Comparison of ENCODE assay signal across 8 cellular contexts in genomic region chr21:45309069-45309521, GRCh38. TPM values are rescaled to one million over a fixed set of nuclear protein-coding genes. Genes with fewer than 3 reads are reported as not detected.
DNase-seq lines count a peak whose midpoint lies in the region; ATAC-seq and TF ChIP-seq lines count a peak whose summit lies in the region.

No MANE protein-coding gene starts in this region.

- no peaks in the 10 kb centered on the region for H3K79me2 ChIP-seq in PC-3 (ENCODE audit: low read length)

- peaks cover 34% of the 10 kb centered on the region for H3K4me1 Mint-ChIP-seq in activated naive CD8-positive, alpha-beta T cell treated with anti-CD3 and anti-CD28 coated beads, Interleukin-2, amount 50 U/mL, for 24 hours
- peaks cover 2% of the 10 kb centered on the region for H3K4me1 Mint-ChIP-seq in activated T-helper 2 cell treated with anti-CD3 and anti-CD28 coated beads, Interferon-gamma antibody, Interleukin-2, Interleukin-4, amounts not matched to agents 10 μg/mL and 5 μg/mL and 100 μg/mL, durations not matched to agents 14 hours and 24 hours and 36 hours (ENCODE audit: low read depth)

- no peaks in the 10 kb centered on the region for H3F3A ChIP-seq in PC-3 (ENCODE audit: low read length, unreplicated experiment)

- H3K4me3 ChIP-seq in PC-3 (ENCODE audit: low read length) (no peak overlapping the region), left ventricle myocardium inferior (no peak overlapping the region), gastrocnemius medialis (no peak overlapping the region)

- no peaks in the 10 kb centered on the region for H3K9me3 ChIP-seq in PC-3 (ENCODE audit: low read length)
- H3K9me3 ChIP-seq in left ventricle myocardium inferior (replicated peaks) = peaks cover 6% of the 10 kb centered on the region
- H3K9me3 ChIP-seq in gastrocnemius medialis = no peaks in the 10 kb centered on the region

- H3K9me3 Mint-ChIP-seq in activated naive CD8-positive, alpha-beta T cell treated with anti-CD3 and anti-CD28 coated beads, Interleukin-2, amount 50 U/mL, for 24 hours = peaks cover 5% of the 10 kb centered on the region
- H3K9me3 Mint-ChIP-seq in activated T-helper 2 cell treated with anti-CD3 and anti-CD28 coated beads, Interferon-gamma antibody, Interleukin-2, Interleukin-4, amounts not matched to agents 10 μg/mL and 5 μg/mL and 100 μg/mL, durations not matched to agents 14 hours and 24 hours and 36 hours = no peaks in the 10 kb centered on the region

- H3K27ac ChIP-seq in PC-3 (ENCODE audit: low read length) (no peak overlapping the region), left ventricle myocardium inferior (replicated peaks) (peak overlapping the region; percentile 84), gastrocnemius medialis (peak overlapping the region; percentile 25 to 78 (median 58))

- no peaks in the 10 kb centered on the region for H3K36me3 Mint-ChIP-seq in activated naive CD8-positive, alpha-beta T cell treated with anti-CD3 and anti-CD28 coated beads, Interleukin-2, amount 50 U/mL, for 24 hours (ENCODE audit: low read depth)
- H3K36me3 Mint-ChIP-seq in activated T-helper 2 cell treated with anti-CD3 and anti-CD28 coated beads, Interferon-gamma antibody, Interleukin-2, Interleukin-4, amounts not matched to agents 10 μg/mL and 5 μg/mL and 100 μg/mL, durations not matched to agents 14 hours and 24 hours and 36 hours (ENCODE audit: low read depth) = no peaks in the 10 kb centered on the region

- POLR2A ChIA-PET in PC-3 (lab: Charles Lee; ENCODE audit: unreplicated experiment) = no interaction called here

- intact Hi-C loops in PC-3 (cut with micrococcal nuclease) (no loop called here), left ventricle myocardium inferior (cut with micrococcal nuclease) (no loop called here), gastrocnemius medialis (cut with DNase I; ENCODE audit: low total_unique reads) (loop anchor here (1.0 kb wide), 1 partner anchor 17 kb away; no protein-coding TSS in a partner anchor)
- intact Hi-C loops in activated T-helper 2 cell treated with anti-CD3 and anti-CD28 coated beads, Interferon-gamma antibody, Interleukin-2, Interleukin-4, amounts not matched to agents 10 μg/mL and 5 μg/mL and 100 μg/mL, durations not matched to agents 14 hours and 24 hours and 36 hours (cut with micrococcal nuclease) = no loop called here

- peak overlapping the region; percentile 75 for H3K4me2 ChIP-seq in PC-3 (ENCODE audit: low read length)

- H3K27ac Mint-ChIP-seq in activated naive CD8-positive, alpha-beta T cell treated with anti-CD3 and anti-CD28 coated beads, Interleukin-2, amount 50 U/mL, for 24 hours = peak overlapping the region; percentile 12
- H3K27ac Mint-ChIP-seq in activated T-helper 2 cell treated with anti-CD3 and anti-CD28 coated beads, Interferon-gamma antibody, Interleukin-2, Interleukin-4, amounts not matched to agents 10 μg/mL and 5 μg/mL and 100 μg/mL, durations not matched to agents 14 hours and 24 hours and 36 hours = no peak overlapping the region

- in situ Hi-C loops in gastrocnemius medialis (cut with MboI; ENCODE audit: low sequenced_read_pairs in 4 of 4) = no loop called here

- CTCF ChIA-PET in PC-3 (lab: Charles Lee) = interaction anchor here (0.5 to 1.0 kb wide), 5 partner anchors 17 to 408 kb away, joined by 3 to 7 read pairs (median 4); partner anchors contain the start of gene POFUT2

- no peak overlapping the region for H3K9ac ChIP-seq in PC-3 (ENCODE audit: low read length)

- no peak for TF ChIP-seq POLR2A in gastrocnemius medialis (IDR thresholded peaks at IDR 0.05)

- no TSS peak for BruUV-seq in PC-3 (replicated peaks; lab: Mats Ljungman, UMichigan)

- peak overlapping the region; percentile 63 for H2AFZ ChIP-seq in PC-3 (ENCODE audit: low read length)

- no peaks in the 10 kb centered on the region for H3K9me2 ChIP-seq in PC-3 (replicated peaks; ENCODE audit: low read length)

- ATAC-seq in PC-3 (peak; percentile 80), gastrocnemius medialis (peak; percentile 49 to 51), GM18517 (IDR thresholded peaks at IDR 0.05; ENCODE audit: unreplicated experiment) (no peak)
- ATAC-seq in activated naive CD8-positive, alpha-beta T cell treated with anti-CD3 and anti-CD28 coated beads, Interleukin-2, amount 50 U/mL, for 24 hours = peak; percentile 38

- DNase-seq in NCI-H2227 (lab: John Stamatoyannopoulos, UW; ENCODE audit: unreplicated experiment) (peak; percentile 11), NCI-H2227 treated with DMSO at 0.1 percent for 48 hours (lab: John Stamatoyannopoulos, UW) (no peak), PC-3 (peak; percentile 65), left ventricle myocardium inferior (peak; percentile 77), gastrocnemius medialis (no peak)
- peak; percentile 67 for DNase-seq in activated naive CD8-positive, alpha-beta T cell treated with anti-CD3 and anti-CD28 coated beads, Interleukin-2, amount 50 U/mL, for 24 hours
- no peak for DNase-seq in activated T-helper 2 cell treated with anti-CD3 and anti-CD28 coated beads, Interferon-gamma antibody, Interleukin-2, Interleukin-4, amounts not matched to agents 10 μg/mL and 5 μg/mL and 100 μg/mL, durations not matched to agents 14 hours and 24 hours and 36 hours (ENCODE audit: low spot score)

- H3K27me3 Mint-ChIP-seq in activated naive CD8-positive, alpha-beta T cell treated with anti-CD3 and anti-CD28 coated beads, Interleukin-2, amount 50 U/mL, for 24 hours = peaks cover 4% of the 10 kb centered on the region
- H3K27me3 Mint-ChIP-seq in activated T-helper 2 cell treated with anti-CD3 and anti-CD28 coated beads, Interferon-gamma antibody, Interleukin-2, Interleukin-4, amounts not matched to agents 10 μg/mL and 5 μg/mL and 100 μg/mL, durations not matched to agents 14 hours and 24 hours and 36 hours (ENCODE audit: low read depth) = peaks cover 5% of the 10 kb centered on the region

- H3K36me3 ChIP-seq in PC-3 (ENCODE audit: low read depth, low read length) (no peaks in the 10 kb centered on the region), left ventricle myocardium inferior (no peaks in the 10 kb centered on the region), gastrocnemius medialis (no peaks in the 10 kb centered on the region)

- TF ChIP-seq CTCF in PC-3 (conservative IDR thresholded peaks at IDR 0.05; ENCODE audit: low read depth, low read length) (peak; percentile 92), left ventricle myocardium inferior (IDR thresholded peaks at IDR 0.05; ENCODE audit: borderline replicate concordance) (peak; percentile 74), gastrocnemius medialis (IDR thresholded peaks at IDR 0.05 in 4 of 5, conservative IDR thresholded peaks at IDR 0.05 in 1 of 5) (peak; percentile 38 to 64 (median 51))

- no peaks in the 10 kb centered on the region for H4K20me1 ChIP-seq in PC-3 (ENCODE audit: low read length)

- no peak overlapping the region for H3K4me3 Mint-ChIP-seq in activated naive CD8-positive, alpha-beta T cell treated with anti-CD3 and anti-CD28 coated beads, Interleukin-2, amount 50 U/mL, for 24 hours
- H3K4me3 Mint-ChIP-seq in activated T-helper 2 cell treated with anti-CD3 and anti-CD28 coated beads, Interferon-gamma antibody, Interleukin-2, Interleukin-4, amounts not matched to agents 10 μg/mL and 5 μg/mL and 100 μg/mL, durations not matched to agents 14 hours and 24 hours and 36 hours (ENCODE audit: low read depth) = no peak overlapping the region

- H3K4me1 ChIP-seq in PC-3 (ENCODE audit: insufficient read depth, low read length) (peaks cover 8% of the 10 kb centered on the region), left ventricle myocardium inferior (peaks cover 43% of the 10 kb centered on the region), gastrocnemius medialis (peaks cover 6 to 28% of the 10 kb centered on the region in 2 donors)

- H3K27me3 ChIP-seq in PC-3 (ENCODE audit: low read length) (no peaks in the 10 kb centered on the region), left ventricle myocardium inferior (ENCODE audit: low read depth) (no peaks in the 10 kb centered on the region), gastrocnemius medialis (peaks cover 16 to 32% (median 18%) of the 10 kb centered on the region in 3 donors)

RNA-seq across cellular contexts. Expression of gene POFUT2, which starts 21.4 kb away (rescaled TPM):
- total RNA-seq in PC-3 (2014; rRNA removed) (19.6 and 28.2 TPM in 2 replicates), left ventricle myocardium inferior (20.9 TPM), gastrocnemius medialis (10 to 100 TPM in 1 of 4 donors, 1 to 10 TPM in 3; 4.8 to 11.0 (median 5.9) TPM)
- total RNA-seq in activated T-helper 2 cell treated with anti-CD3 and anti-CD28 coated beads, Interferon-gamma antibody, Interleukin-2, Interleukin-4, amounts not matched to agents 10 μg/mL and 5 μg/mL and 100 μg/mL, durations not matched to agents 14 hours and 24 hours and 36 hours = 14.1 and 16.1 TPM in 2 replicates

Comparison
In these comparisons a context has a peak if more than half of its experiments do, and no peak if none do; other contexts are left out.
1. DNase-seq: peak in NCI-H2227 (single experiment), PC-3 (single experiment), activated naive CD8-positive, alpha-beta T cell treated with anti-CD3 and anti-CD28 coated beads, Interleukin-2, amount 50 U/mL, for 24 hours (single experiment) and left ventricle myocardium inferior (single experiment); none in NCI-H2227 treated with DMSO at 0.1 percent for 48 hours (single experiment), gastrocnemius medialis (0 of 2) and activated T-helper 2 cell treated with anti-CD3 and anti-CD28 coated beads, Interferon-gamma antibody, Interleukin-2, Interleukin-4, amounts not matched to agents 10 μg/mL and 5 μg/mL and 100 μg/mL, durations not matched to agents 14 hours and 24 hours and 36 hours (single experiment).
2. Peak in every context shown above with its lines, with median percentiles within 50 percentile points of each other: CTCF ChIP-seq.